14 cellular contexts compared by ENCODE assay signal in the genomic region with DNA sequence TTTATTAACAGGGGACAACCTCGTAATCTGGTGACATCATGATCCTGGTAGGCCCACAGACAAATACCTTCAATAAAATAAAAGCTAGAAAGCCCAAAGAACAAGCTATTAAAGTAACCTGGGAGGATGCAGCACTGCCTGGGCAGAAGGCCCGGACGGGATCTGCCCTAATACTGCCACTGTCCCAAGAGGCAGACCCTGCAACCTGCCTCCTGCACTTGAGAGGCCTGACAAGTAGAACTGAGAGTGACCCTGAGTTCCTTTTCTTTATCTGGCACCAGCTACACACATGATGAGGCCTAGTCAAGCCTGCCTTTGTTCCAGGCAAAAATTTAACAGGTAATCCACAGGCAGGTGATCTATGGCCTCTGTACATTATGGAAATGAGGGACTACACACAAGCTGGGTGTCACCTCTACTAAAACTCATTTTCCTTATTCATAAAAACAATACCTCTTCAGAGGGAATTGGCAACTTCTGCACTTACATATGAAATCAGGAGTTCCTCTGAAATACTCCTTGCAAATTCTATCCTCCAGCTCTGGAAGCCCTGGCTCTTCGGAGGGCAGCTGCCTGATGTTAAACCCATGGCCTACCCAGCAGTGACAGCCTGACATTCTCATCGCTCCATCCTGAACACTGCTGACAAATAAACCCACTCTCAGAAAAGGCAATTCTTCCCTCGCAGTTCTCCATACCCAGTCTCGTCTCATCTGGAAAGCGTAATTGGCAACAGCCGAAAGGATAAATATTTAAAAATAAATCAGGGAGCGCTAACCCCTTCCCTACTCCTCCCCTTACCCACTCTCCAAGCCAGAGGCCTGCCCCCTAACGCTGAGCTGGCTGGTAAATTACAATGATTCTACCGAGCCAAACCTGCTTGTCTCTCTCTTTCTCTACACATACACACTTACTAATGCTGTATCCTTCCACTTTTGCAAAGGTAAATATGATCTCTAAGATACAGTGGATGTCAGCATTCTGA. TPM values are rescaled to one million over a fixed set of nuclear protein-coding genes. Genes with fewer than 3 reads are reported as not detected.
DNase-seq lines count a peak whose midpoint lies in the region; ATAC-seq and TF ChIP-seq lines count a peak whose summit lies in the region.
"Had no signal": no experiment of that assay in that cellular context is flagged by ENCODE, and none has a peak within 500 bp of the region (broad histone marks: within the 10 kb centered on the region; RNA-seq: fewer than 3 reads in every experiment).

No MANE protein-coding gene starts in this region.

- H3K27ac ChIP-seq in Peyer's patch, result peak overlapping the region in 3 of 4 donors; percentile 20 to 55 (median 45)
- no peak overlapping the region for H3K27ac ChIP-seq in vagina
- H3K27ac ChIP-seq: BLaER1 treated with 17β-estradiol and CSF1 and Interleukin-3, amounts not matched to agents 10 nM and 100 nM had no signal

- H3K36me3 ChIP-seq in Peyer's patch (no peaks in the 10 kb centered on the region), vagina (no peaks in the 10 kb centered on the region)
- H3K36me3 ChIP-seq: BLaER1 treated with 17β-estradiol and CSF1 and Interleukin-3, amounts not matched to agents 10 nM and 100 nM had no signal

- peaks cover 0 to 69% (median 6%) of the 10 kb centered on the region in 4 donors for H3K4me1 ChIP-seq in Peyer's patch
- peaks cover 56% of the 10 kb centered on the region for H3K4me1 ChIP-seq in vagina

- no peak for TF ChIP-seq CTCF in Peyer's patch (IDR thresholded peaks at IDR 0.05)
- TF ChIP-seq CTCF in vagina (IDR thresholded peaks at IDR 0.05), result no peak

- DNase-seq in DMS153 (lab: John Stamatoyannopoulos, UW) (peak; percentile 47), Peyer's patch (no peak), fibroblast of peridontal ligament (ENCODE audit: extremely low read depth) (peak; percentile 72), posterior vena cava (ENCODE audit: low spot score) (peak; percentile 36), SKM-1 treated with dmso at 0.1 percent for 144 hours (lab: John Stamatoyannopoulos, UW; ENCODE audit: unreplicated experiment) (no peak), vagina (ENCODE audit: extremely low spot score in 2 of 2) (no peak)
- DNase-seq: activated CD4-positive, alpha-beta T cell treated with anti-CD3 and anti-CD28 coated beads for 48 hours; mesendoderm; NCI-H1436 treated with DMSO at 0.1 percent for 48 hours; SIG-M5; stimulated activated naive CD4-positive, alpha-beta T cell had no signal

- H3K4me3 ChIP-seq in Peyer's patch (no peak overlapping the region), vagina (no peak overlapping the region)

- H3K27me3 ChIP-seq in Peyer's patch, result no peaks in the 10 kb centered on the region
- H3K27me3 ChIP-seq in vagina, result no peaks in the 10 kb centered on the region

- ATAC-seq in HG02970 (IDR thresholded peaks at IDR 0.05; ENCODE audit: low FRiP score, unreplicated experiment) (no peak), GM19324 (IDR thresholded peaks at IDR 0.05; ENCODE audit: low FRiP score, unreplicated experiment) (no peak)

- H3K9me3 ChIP-seq in Peyer's patch (no peaks in the 10 kb centered on the region), vagina (no peaks in the 10 kb centered on the region)
- H3K9me3 ChIP-seq: BLaER1 treated with 17β-estradiol and CSF1 and Interleukin-3, amounts not matched to agents 10 nM and 100 nM had no signal

- TF ChIP-seq POLR2A in Peyer's patch (IDR thresholded peaks at IDR 0.05) (no peak), vagina (IDR thresholded peaks at IDR 0.05) (no peak)

- intact Hi-C loops in posterior vena cava (cut with DNase I), result no loop called here
- intact Hi-C loops in vagina (cut with DNase I), result loop anchor here (5.0 kb wide), 1 partner anchor 113 kb away; no protein-coding TSS in a partner anchor

RNA-seq across cellular contexts. Expression of a gene that starts 2.5 kb away (rescaled TPM):
- total RNA-seq in Peyer's patch (10 to 100 TPM in 3 of 4 donors, 1 to 10 TPM in 1; 6.3 to 39.6 (median 14.6) TPM), posterior vena cava (10 to 100 TPM; 40.8 to 43.7 TPM), vagina (28.0 TPM)

Comparison
In these comparisons a context has a peak if more than half of its experiments do, and no peak if none do; other contexts are left out.
1. DNase-seq: peak in DMS153 (single experiment), fibroblast of peridontal ligament (single experiment) and posterior vena cava (single experiment); none in Peyer's patch (0 of 3), SKM-1 treated with dmso at 0.1 percent for 144 hours (single experiment) and vagina (0 of 2).